Comparison of ENCODE assay signal across 1 cellular context in the genomic region with DNA sequence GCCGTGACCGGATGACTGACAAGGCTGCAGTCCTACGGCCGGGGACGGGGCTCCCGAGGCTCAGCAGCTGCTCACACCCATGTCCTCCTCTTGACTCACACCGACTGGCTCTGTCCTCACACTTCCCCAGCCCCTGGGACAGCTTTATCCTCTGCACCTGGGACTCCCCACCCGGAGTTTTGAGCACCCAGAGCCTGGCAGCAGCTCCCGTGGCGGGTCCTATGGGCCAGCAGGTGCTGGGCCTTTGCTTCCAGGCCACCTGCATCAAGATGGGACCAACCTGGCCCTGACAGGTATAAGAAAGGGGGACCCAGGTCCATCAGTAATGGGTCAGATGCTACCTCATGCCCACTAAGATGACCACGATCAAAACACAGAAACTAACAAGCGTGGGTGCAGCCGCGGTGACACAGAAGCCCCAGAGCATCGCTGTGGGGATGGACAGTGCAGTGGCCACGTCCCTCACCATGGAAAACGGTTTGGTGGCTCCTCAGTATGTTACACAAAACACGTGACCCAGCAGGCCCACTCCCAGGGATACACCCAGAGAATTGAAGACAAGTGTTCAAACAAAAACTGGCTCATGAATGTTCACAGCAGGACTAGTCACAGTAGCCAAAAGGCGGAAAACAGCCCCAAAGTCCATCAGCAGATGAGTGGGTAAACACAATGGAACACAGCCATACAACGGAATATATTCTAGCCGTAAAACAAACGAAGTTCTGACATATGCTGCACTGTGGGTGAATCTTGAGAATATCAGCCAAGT.
TF ChIP-seq lines count a peak whose summit lies in the region.

No MANE protein-coding gene starts in this region.

TF ChIP-seq in HepG2, 621 proteins besides CTCF, POLR2A, EP300 and RAD21 (continued from another document and continues in another):
- TF ChIP-seq, protein P1, sequence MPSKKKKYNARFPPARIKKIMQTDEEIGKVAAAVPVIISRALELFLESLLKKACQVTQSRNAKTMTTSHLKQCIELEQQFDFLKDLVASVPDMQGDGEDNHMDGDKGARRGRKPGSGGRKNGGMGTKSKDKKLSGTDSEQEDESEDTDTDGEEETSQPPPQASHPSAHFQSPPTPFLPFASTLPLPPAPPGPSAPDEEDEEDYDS (CRISPR knock-in tag; IDR thresholded peaks at IDR 0.05): 0 out of 2 replicates have a peak, but pooled peaks have one; percentile 12
- TF ChIP-seq HIVEP1 (CRISPR knock-in tag; IDR thresholded peaks at IDR 0.05) (0 out of 2 replicates have a peak, but pooled peaks have one; percentile 4), HNF4A (CRISPR knock-in tag; IDR thresholded peaks at IDR 0.05) (peak; percentile 61), MBD4 (IDR thresholded peaks at IDR 0.05; ENCODE audit: borderline replicate concordance, low read length) (no peak), SMAD3 (CRISPR knock-in tag; IDR thresholded peaks at IDR 0.05) (0 out of 2 replicates have a peak, but pooled peaks have one; percentile 41), ZNF598 (CRISPR knock-in tag; IDR thresholded peaks at IDR 0.05; ENCODE audit: borderline replicate concordance) (no peak), ZSCAN21 (CRISPR knock-in tag; IDR thresholded peaks at IDR 0.05; ENCODE audit: borderline replicate concordance) (0 out of 2 replicates have a peak, but pooled peaks have one; percentile 35), KMT2A (CRISPR knock-in tag; IDR thresholded peaks at IDR 0.05) (no peak), ZNF619 (CRISPR knock-in tag; IDR thresholded peaks at IDR 0.05) (peak; percentile 35; the same call in 1 of the 2 replicates), ZNF83 (CRISPR knock-in tag; IDR thresholded peaks at IDR 0.05; ENCODE audit: borderline replicate concordance) (no peak), RXRB (CRISPR knock-in tag; IDR thresholded peaks at IDR 0.05; ENCODE audit: borderline replicate concordance) (no peak), SIN3A (IDR thresholded peaks at IDR 0.05; ENCODE audit: borderline replicate concordance, low read depth, low read length) (no peak), ZFY (CRISPR knock-in tag; IDR thresholded peaks at IDR 0.05) (peak; percentile 60), KDM1A (CRISPR knock-in tag; IDR thresholded peaks at IDR 0.05) (no peak), ZNF572 (CRISPR knock-in tag; IDR thresholded peaks at IDR 0.05) (peak; percentile 28; the same call in 1 of the 2 replicates), SALL1 (CRISPR knock-in tag; IDR thresholded peaks at IDR 0.05) (peak; percentile 58), SUZ12 (IDR thresholded peaks at IDR 0.05; ENCODE audit: low read depth, low read length) (no peak), CREM (IDR thresholded peaks at IDR 0.05) (peak; percentile 27; the same call in 1 of the 2 replicates), CREM (CRISPR knock-in tag; IDR thresholded peaks at IDR 0.05) (no peak), ZNF777 (CRISPR knock-in tag; IDR thresholded peaks at IDR 0.05) (no peak), ZNF367 (CRISPR knock-in tag; IDR thresholded peaks at IDR 0.05; ENCODE audit: borderline replicate concordance) (no peak), ZFP1 (CRISPR knock-in tag; IDR thresholded peaks at IDR 0.05) (0 out of 2 replicates have a peak, but pooled peaks have one; percentile 64), MAFF (IDR thresholded peaks at IDR 0.05; ENCODE audit: low read depth, low read length) (no peak), SOX5 (CRISPR knock-in tag; IDR thresholded peaks at IDR 0.05; ENCODE audit: borderline replicate concordance) (no peak), ZNF816 (CRISPR knock-in tag; IDR thresholded peaks at IDR 0.05; ENCODE audit: borderline replicate concordance) (no peak), MAFG (CRISPR knock-in tag; IDR thresholded peaks at IDR 0.05) (no peak), MEF2D (CRISPR knock-in tag; IDR thresholded peaks at IDR 0.05) (no peak), ZFP90 (CRISPR knock-in tag; IDR thresholded peaks at IDR 0.05; ENCODE audit: borderline replicate concordance) (no peak), WIZ (CRISPR knock-in tag; IDR thresholded peaks at IDR 0.05) (no peak)
- TF ChIP-seq, protein P2, sequence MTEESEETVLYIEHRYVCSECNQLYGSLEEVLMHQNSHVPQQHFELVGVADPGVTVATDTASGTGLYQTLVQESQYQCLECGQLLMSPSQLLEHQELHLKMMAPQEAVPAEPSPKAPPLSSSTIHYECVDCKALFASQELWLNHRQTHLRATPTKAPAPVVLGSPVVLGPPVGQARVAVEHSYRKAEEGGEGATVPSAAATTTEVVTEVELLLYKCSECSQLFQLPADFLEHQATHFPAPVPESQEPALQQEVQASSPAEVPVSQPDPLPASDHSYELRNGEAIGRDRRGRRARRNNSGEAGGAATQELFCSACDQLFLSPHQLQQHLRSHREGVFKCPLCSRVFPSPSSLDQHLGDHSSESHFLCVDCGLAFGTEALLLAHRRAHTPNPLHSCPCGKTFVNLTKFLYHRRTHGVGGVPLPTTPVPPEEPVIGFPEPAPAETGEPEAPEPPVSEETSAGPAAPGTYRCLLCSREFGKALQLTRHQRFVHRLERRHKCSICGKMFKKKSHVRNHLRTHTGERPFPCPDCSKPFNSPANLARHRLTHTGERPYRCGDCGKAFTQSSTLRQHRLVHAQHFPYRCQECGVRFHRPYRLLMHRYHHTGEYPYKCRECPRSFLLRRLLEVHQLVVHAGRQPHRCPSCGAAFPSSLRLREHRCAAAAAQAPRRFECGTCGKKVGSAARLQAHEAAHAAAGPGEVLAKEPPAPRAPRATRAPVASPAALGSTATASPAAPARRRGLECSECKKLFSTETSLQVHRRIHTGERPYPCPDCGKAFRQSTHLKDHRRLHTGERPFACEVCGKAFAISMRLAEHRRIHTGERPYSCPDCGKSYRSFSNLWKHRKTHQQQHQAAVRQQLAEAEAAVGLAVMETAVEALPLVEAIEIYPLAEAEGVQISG (CRISPR knock-in tag; IDR thresholded peaks at IDR 0.05): no peak
- TF ChIP-seq, protein P3, sequence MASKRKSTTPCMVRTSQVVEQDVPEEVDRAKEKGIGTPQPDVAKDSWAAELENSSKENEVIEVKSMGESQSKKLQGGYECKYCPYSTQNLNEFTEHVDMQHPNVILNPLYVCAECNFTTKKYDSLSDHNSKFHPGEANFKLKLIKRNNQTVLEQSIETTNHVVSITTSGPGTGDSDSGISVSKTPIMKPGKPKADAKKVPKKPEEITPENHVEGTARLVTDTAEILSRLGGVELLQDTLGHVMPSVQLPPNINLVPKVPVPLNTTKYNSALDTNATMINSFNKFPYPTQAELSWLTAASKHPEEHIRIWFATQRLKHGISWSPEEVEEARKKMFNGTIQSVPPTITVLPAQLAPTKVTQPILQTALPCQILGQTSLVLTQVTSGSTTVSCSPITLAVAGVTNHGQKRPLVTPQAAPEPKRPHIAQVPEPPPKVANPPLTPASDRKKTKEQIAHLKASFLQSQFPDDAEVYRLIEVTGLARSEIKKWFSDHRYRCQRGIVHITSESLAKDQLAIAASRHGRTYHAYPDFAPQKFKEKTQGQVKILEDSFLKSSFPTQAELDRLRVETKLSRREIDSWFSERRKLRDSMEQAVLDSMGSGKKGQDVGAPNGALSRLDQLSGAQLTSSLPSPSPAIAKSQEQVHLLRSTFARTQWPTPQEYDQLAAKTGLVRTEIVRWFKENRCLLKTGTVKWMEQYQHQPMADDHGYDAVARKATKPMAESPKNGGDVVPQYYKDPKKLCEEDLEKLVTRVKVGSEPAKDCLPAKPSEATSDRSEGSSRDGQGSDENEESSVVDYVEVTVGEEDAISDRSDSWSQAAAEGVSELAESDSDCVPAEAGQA (IDR thresholded peaks at IDR 0.05; ENCODE audit: low read depth): no peak
- TF ChIP-seq, protein P3 (CRISPR knock-in tag; IDR thresholded peaks at IDR 0.05; ENCODE audit: borderline replicate concordance): no peak
- TF ChIP-seq, protein P4, sequence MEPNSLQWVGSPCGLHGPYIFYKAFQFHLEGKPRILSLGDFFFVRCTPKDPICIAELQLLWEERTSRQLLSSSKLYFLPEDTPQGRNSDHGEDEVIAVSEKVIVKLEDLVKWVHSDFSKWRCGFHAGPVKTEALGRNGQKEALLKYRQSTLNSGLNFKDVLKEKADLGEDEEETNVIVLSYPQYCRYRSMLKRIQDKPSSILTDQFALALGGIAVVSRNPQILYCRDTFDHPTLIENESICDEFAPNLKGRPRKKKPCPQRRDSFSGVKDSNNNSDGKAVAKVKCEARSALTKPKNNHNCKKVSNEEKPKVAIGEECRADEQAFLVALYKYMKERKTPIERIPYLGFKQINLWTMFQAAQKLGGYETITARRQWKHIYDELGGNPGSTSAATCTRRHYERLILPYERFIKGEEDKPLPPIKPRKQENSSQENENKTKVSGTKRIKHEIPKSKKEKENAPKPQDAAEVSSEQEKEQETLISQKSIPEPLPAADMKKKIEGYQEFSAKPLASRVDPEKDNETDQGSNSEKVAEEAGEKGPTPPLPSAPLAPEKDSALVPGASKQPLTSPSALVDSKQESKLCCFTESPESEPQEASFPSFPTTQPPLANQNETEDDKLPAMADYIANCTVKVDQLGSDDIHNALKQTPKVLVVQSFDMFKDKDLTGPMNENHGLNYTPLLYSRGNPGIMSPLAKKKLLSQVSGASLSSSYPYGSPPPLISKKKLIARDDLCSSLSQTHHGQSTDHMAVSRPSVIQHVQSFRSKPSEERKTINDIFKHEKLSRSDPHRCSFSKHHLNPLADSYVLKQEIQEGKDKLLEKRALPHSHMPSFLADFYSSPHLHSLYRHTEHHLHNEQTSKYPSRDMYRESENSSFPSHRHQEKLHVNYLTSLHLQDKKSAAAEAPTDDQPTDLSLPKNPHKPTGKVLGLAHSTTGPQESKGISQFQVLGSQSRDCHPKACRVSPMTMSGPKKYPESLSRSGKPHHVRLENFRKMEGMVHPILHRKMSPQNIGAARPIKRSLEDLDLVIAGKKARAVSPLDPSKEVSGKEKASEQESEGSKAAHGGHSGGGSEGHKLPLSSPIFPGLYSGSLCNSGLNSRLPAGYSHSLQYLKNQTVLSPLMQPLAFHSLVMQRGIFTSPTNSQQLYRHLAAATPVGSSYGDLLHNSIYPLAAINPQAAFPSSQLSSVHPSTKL (CRISPR knock-in tag; IDR thresholded peaks at IDR 0.05): peak; percentile 57; the same call in 1 of the 2 replicates
- TF ChIP-seq, protein P5, sequence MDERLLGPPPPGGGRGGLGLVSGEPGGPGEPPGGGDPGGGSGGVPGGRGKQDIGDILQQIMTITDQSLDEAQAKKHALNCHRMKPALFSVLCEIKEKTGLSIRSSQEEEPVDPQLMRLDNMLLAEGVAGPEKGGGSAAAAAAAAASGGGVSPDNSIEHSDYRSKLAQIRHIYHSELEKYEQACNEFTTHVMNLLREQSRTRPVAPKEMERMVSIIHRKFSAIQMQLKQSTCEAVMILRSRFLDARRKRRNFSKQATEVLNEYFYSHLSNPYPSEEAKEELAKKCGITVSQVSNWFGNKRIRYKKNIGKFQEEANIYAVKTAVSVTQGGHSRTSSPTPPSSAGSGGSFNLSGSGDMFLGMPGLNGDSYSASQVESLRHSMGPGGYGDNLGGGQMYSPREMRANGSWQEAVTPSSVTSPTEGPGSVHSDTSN (CRISPR knock-in tag; IDR thresholded peaks at IDR 0.05): no peak
- TF ChIP-seq, protein P6, sequence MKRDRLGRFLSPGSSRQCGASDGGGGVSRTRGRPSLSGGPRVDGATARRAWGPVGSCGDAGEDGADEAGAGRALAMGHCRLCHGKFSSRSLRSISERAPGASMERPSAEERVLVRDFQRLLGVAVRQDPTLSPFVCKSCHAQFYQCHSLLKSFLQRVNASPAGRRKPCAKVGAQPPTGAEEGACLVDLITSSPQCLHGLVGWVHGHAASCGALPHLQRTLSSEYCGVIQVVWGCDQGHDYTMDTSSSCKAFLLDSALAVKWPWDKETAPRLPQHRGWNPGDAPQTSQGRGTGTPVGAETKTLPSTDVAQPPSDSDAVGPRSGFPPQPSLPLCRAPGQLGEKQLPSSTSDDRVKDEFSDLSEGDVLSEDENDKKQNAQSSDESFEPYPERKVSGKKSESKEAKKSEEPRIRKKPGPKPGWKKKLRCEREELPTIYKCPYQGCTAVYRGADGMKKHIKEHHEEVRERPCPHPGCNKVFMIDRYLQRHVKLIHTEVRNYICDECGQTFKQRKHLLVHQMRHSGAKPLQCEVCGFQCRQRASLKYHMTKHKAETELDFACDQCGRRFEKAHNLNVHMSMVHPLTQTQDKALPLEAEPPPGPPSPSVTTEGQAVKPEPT (CRISPR knock-in tag; IDR thresholded peaks at IDR 0.05; ENCODE audit: low read depth): peak; percentile 39; the same call in 1 of the 2 replicates
- TF ChIP-seq, protein P7, sequence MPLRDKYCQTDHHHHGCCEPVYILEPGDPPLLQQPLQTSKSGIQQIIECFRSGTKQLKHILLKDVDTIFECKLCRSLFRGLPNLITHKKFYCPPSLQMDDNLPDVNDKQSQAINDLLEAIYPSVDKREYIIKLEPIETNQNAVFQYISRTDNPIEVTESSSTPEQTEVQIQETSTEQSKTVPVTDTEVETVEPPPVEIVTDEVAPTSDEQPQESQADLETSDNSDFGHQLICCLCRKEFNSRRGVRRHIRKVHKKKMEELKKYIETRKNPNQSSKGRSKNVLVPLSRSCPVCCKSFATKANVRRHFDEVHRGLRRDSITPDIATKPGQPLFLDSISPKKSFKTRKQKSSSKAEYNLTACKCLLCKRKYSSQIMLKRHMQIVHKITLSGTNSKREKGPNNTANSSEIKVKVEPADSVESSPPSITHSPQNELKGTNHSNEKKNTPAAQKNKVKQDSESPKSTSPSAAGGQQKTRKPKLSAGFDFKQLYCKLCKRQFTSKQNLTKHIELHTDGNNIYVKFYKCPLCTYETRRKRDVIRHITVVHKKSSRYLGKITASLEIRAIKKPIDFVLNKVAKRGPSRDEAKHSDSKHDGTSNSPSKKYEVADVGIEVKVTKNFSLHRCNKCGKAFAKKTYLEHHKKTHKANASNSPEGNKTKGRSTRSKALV (CRISPR knock-in tag; IDR thresholded peaks at IDR 0.05): no peak
